Comparison of ENCODE assay signal across 8 cellular contexts in the genomic region with DNA sequence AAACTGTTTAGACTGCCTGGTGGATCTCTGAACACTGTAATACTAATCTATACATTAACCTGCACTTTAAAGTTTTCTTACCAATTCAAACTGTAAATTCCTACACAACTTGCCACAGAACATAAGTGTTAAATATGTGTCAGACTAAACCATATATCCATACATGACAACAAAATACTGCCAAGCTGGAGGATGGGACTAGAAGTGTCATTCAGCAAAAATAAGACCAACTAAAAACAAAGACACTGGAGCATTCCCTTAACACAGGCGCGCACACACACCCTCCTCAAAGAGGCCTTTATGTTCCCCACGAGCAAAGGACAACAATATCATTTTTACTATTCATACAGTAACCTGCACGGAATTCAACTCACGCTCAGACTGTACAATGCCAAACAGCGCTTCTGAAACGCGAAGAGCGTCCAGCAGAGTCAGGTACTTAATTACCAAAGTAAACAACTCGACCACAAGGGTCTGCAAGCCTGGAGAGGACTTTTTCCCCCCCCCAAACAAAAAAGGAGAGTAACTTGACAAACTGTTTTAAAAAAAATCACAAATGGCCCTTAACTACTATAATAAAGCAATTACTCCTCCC. TPM values are rescaled to one million over a fixed set of nuclear protein-coding genes. Genes with fewer than 3 reads are reported as not detected.
DNase-seq lines count a peak whose midpoint lies in the region; ATAC-seq, FAIRE-seq and TF ChIP-seq lines count a peak whose summit lies in the region.

No MANE protein-coding gene starts in this region.

- TF ChIP-seq CTCF in CD8-positive, alpha-beta T cell (IDR thresholded peaks at IDR 0.05) = no peak
- no peak for TF ChIP-seq CTCF in KMS-11 (conservative IDR thresholded peaks at IDR 0.05; ENCODE audit: low read depth, low read length)
- TF ChIP-seq CTCF in astrocyte (IDR thresholded peaks at IDR 0.05; ENCODE audit: insufficient read depth, low read depth, low read length) = no peak
- no peak for TF ChIP-seq CTCF in right lobe of liver (IDR thresholded peaks at IDR 0.05)
- TF ChIP-seq CTCF in upper lobe of left lung (IDR thresholded peaks at IDR 0.05) = no peak

- H3K27ac Mint-ChIP-seq in CD8-positive, alpha-beta T cell = peak overlapping the region; percentile 90
- H3K27ac Mint-ChIP-seq in astrocyte (ENCODE audit: unreplicated experiment) = peak overlapping the region; percentile 79

- peak overlapping the region; percentile 86 for H3K4me3 Mint-ChIP-seq in CD8-positive, alpha-beta T cell
- peak overlapping the region; percentile 96 for H3K4me3 Mint-ChIP-seq in astrocyte (ENCODE audit: unreplicated experiment)

- POLR2A ChIA-PET in CD8-positive, alpha-beta T cell (lab: Charles Lee) = no interaction called here

- no peak for DNase-seq in CD8-positive, alpha-beta T cell
- DNase-seq in astrocyte (ENCODE audit: low read depth) = peak; percentile 6
- no peak for DNase-seq in right lobe of liver
- DNase-seq in upper lobe of left lung = no peak
- no peak for DNase-seq in cerebellum (ENCODE audit: low spot score)
- no peak for DNase-seq in DMS114 treated with DMSO at 0.1 percent for 48 hours (lab: John Stamatoyannopoulos, UW; ENCODE audit: unreplicated experiment)

- ATAC-seq in CD8-positive, alpha-beta T cell = no peak
- ATAC-seq in right lobe of liver (peak in 2 of 4 donors; percentile 2 to 8), upper lobe of left lung (ENCODE audit: low FRiP score in 2 of 2) (no peak), esophagus mucosa (no peak)

- intact Hi-C loops in CD8-positive, alpha-beta T cell (cut with DNase I, micrococcal nuclease) = loop anchor here (2.0 to 5.0 kb wide), 3 partner anchors 67 to 903 kb away; a partner anchor contains a TSS
- intact Hi-C loops in right lobe of liver (cut with DNase I) = no loop called here

- H3K27me3 ChIP-seq in CD8-positive, alpha-beta T cell (ENCODE audit: insufficient read depth, low read length) = no peaks in the 10 kb centered on the region
- no peaks in the 10 kb centered on the region for H3K27me3 ChIP-seq in KMS-11 (ENCODE audit: insufficient read depth, low read depth)
- no peaks in the 10 kb centered on the region for H3K27me3 ChIP-seq in astrocyte (ENCODE audit: insufficient read depth, low read length)
- H3K27me3 ChIP-seq in right lobe of liver = no peaks in the 10 kb centered on the region
- no peaks in the 10 kb centered on the region for H3K27me3 ChIP-seq in upper lobe of left lung

- no peak for FAIRE-seq in astrocyte (lab: Jason Lieb, UNC)

- no peak for TF ChIP-seq EP300 in upper lobe of left lung (IDR thresholded peaks at IDR 0.05)

- H3K4me2 ChIP-seq in KMS-11 (peak overlapping the region; percentile 97), astrocyte (ENCODE audit: low read length) (peak overlapping the region; percentile 98)

- H3K9ac ChIP-seq in KMS-11 (peak overlapping the region; percentile 71; the same call in 1 of the 2 replicates), astrocyte (ENCODE audit: low read length) (peak overlapping the region; percentile 89)

- H3K4me1 Mint-ChIP-seq in CD8-positive, alpha-beta T cell (ENCODE audit: low read depth) = peaks cover 43% of the 10 kb centered on the region
- peaks cover 8% of the 10 kb centered on the region for H3K4me1 Mint-ChIP-seq in astrocyte (ENCODE audit: low read depth, unreplicated experiment)

- 6% methylated on average over 10 of the region's 10 CpGs for WGBS in right lobe of liver (ENCODE audit: insufficient coverage, low coverage, low lambda C conversion rate, missing lambda C conversion rate)
- WGBS in upper lobe of left lung, 2 donors = 1 to 2% methylated on average over 10 of the region's 10 CpGs

- peaks cover 56% of the 10 kb centered on the region for H3K79me2 ChIP-seq in KMS-11 (ENCODE audit: insufficient read depth, low read depth)
- peaks cover 57% of the 10 kb centered on the region for H3K79me2 ChIP-seq in astrocyte (ENCODE audit: insufficient read depth, low read length)

- H2AFZ ChIP-seq in KMS-11 (ENCODE audit: low read depth) (peak overlapping the region; percentile 57; the same call in 1 of the 2 replicates), astrocyte (ENCODE audit: low read depth, low read length) (peak overlapping the region; percentile 68)

- no peaks in the 10 kb centered on the region for H3K9me3 ChIP-seq in CD8-positive, alpha-beta T cell (ENCODE audit: low read length)
- H3K9me3 ChIP-seq in astrocyte (ENCODE audit: insufficient read depth, low read depth, low read length) (no peaks in the 10 kb centered on the region), right lobe of liver (no peaks in the 10 kb centered on the region), upper lobe of left lung (no peaks in the 10 kb centered on the region)

- TF ChIP-seq POLR2A in right lobe of liver (IDR thresholded peaks at IDR 0.05) = no peak
- TF ChIP-seq POLR2A in upper lobe of left lung (IDR thresholded peaks at IDR 0.05) = no peak

- CTCF ChIA-PET in CD8-positive, alpha-beta T cell (lab: Charles Lee) = no interaction called here

- H3K4me1 ChIP-seq in CD8-positive, alpha-beta T cell (ENCODE audit: insufficient read depth, low read length) = peaks cover 25% of the 10 kb centered on the region
- H3K4me1 ChIP-seq in KMS-11 (ENCODE audit: low read depth, poor library complexity, severe bottlenecking) = peaks cover 20% of the 10 kb centered on the region
- H3K4me1 ChIP-seq in astrocyte (ENCODE audit: insufficient read depth, low read length) = peaks cover 12% of the 10 kb centered on the region
- peaks cover 0 to 29% (median 8%) of the 10 kb centered on the region in 4 donors for H3K4me1 ChIP-seq in right lobe of liver
- H3K4me1 ChIP-seq in upper lobe of left lung = peaks cover 12 to 22% (median 19%) of the 10 kb centered on the region in 4 donors

- peak overlapping the region; percentile 78 for H3K4me3 ChIP-seq in CD8-positive, alpha-beta T cell (ENCODE audit: low read depth, low read length)
- peak overlapping the region; percentile 64 for H3K4me3 ChIP-seq in KMS-11 (IDR thresholded peaks at IDR 0.05; ENCODE audit: insufficient read depth, low read depth, low read length)
- peak overlapping the region; percentile 89 for H3K4me3 ChIP-seq in astrocyte (ENCODE audit: insufficient read depth, low read depth, low read length)
- peak overlapping the region; percentile 89 to 95 (median 92) for H3K4me3 ChIP-seq in right lobe of liver
- peak overlapping the region; percentile 60 to 89 (median 76) for H3K4me3 ChIP-seq in upper lobe of left lung

- no peaks in the 10 kb centered on the region for H3K27me3 Mint-ChIP-seq in CD8-positive, alpha-beta T cell (ENCODE audit: low read depth)
- no peaks in the 10 kb centered on the region for H3K27me3 Mint-ChIP-seq in astrocyte (ENCODE audit: low read depth, unreplicated experiment)

- H3K9me3 Mint-ChIP-seq in CD8-positive, alpha-beta T cell = no peaks in the 10 kb centered on the region
- no peaks in the 10 kb centered on the region for H3K9me3 Mint-ChIP-seq in astrocyte (ENCODE audit: unreplicated experiment)

- H3K36me3 ChIP-seq in CD8-positive, alpha-beta T cell (ENCODE audit: insufficient read depth, low read length) = no peaks in the 10 kb centered on the region
- no peaks in the 10 kb centered on the region for H3K36me3 ChIP-seq in KMS-11 (ENCODE audit: insufficient read depth)
- H3K36me3 ChIP-seq in astrocyte (ENCODE audit: insufficient read depth, low read length) = no peaks in the 10 kb centered on the region
- no peaks in the 10 kb centered on the region for H3K36me3 ChIP-seq in right lobe of liver
- no peaks in the 10 kb centered on the region for H3K36me3 ChIP-seq in upper lobe of left lung

- H4K20me1 ChIP-seq in KMS-11 (ENCODE audit: insufficient read depth) = no peaks in the 10 kb centered on the region; the same call in 1 of the 2 replicates
- H4K20me1 ChIP-seq in astrocyte (ENCODE audit: insufficient read depth, low read length) = peaks cover 36% of the 10 kb centered on the region

- peaks cover 2% of the 10 kb centered on the region for H3K36me3 Mint-ChIP-seq in CD8-positive, alpha-beta T cell
- no peaks in the 10 kb centered on the region for H3K36me3 Mint-ChIP-seq in astrocyte (ENCODE audit: low read depth, unreplicated experiment)

- no peak overlapping the region for H3K27ac ChIP-seq in CD8-positive, alpha-beta T cell (ENCODE audit: low read depth, low read length)
- H3K27ac ChIP-seq in KMS-11 (peak overlapping the region; percentile 13; the same call in 1 of the 2 replicates), astrocyte (ENCODE audit: low read depth, low read length) (peak overlapping the region; percentile 61), right lobe of liver (peak overlapping the region in 2 of 3 donors; percentile 78 to 80), upper lobe of left lung (peak overlapping the region; percentile 83 to 95 (median 92))

RNA-seq across cellular contexts. Expression of a gene that starts 1.1 kb away (rescaled TPM):
- 10 to 100 TPM; 45.3 to 50.4 TPM for total RNA-seq in CD8-positive, alpha-beta T cell
- total RNA-seq in astrocyte = 49.0 and 50.2 TPM in 2 replicates
- total RNA-seq in right lobe of liver = 10 to 100 TPM; 15.7 to 41.5 (median 31.9) TPM
- total RNA-seq in upper lobe of left lung = 10 to 100 TPM in 5 of 6 donors, 1 to 10 TPM in 1; 9.9 to 46.1 (median 27.2) TPM
- 37.1 TPM for total RNA-seq in esophagus mucosa
- 39.7 TPM for total RNA-seq in cerebellum

Comparison
In these comparisons a context has a peak if more than half of its experiments do, and no peak if none do; other contexts are left out.
1. intact Hi-C loops: an anchor here in CD8-positive, alpha-beta T cell (2.0 to 5.0 kb wide); none called in right lobe of liver.